1 cellular context compared by ENCODE assay signal in the genomic region with DNA sequence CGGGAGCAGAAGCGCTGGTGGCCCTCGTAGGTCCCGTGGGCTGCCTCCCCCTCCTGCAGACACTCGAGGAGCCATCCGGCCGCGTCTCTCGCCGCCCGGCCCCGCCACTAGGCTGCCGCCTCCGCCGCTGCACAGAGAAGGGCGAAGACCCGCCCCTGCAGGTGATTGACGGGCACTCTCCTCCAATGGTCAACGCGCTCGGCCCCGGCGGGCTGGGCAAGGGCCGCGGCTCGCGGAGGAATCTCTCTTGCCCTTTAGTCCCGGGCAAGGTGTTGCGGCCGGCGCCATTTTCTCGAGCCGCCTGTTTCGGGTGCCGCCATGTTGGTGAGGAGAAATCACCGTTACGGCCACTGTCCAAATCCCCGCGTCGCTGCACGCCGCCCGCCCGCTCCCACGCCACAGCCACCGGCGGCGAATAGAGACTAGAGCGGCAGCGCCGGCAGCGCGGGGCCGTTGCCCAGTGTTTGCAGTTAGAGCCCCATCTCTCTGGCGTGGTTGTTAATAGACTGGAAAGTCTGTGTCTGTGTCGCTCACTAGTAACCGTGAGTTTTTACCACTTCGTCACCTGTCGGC.
TF ChIP-seq lines count a peak whose summit lies in the region.

A gene with protein sequence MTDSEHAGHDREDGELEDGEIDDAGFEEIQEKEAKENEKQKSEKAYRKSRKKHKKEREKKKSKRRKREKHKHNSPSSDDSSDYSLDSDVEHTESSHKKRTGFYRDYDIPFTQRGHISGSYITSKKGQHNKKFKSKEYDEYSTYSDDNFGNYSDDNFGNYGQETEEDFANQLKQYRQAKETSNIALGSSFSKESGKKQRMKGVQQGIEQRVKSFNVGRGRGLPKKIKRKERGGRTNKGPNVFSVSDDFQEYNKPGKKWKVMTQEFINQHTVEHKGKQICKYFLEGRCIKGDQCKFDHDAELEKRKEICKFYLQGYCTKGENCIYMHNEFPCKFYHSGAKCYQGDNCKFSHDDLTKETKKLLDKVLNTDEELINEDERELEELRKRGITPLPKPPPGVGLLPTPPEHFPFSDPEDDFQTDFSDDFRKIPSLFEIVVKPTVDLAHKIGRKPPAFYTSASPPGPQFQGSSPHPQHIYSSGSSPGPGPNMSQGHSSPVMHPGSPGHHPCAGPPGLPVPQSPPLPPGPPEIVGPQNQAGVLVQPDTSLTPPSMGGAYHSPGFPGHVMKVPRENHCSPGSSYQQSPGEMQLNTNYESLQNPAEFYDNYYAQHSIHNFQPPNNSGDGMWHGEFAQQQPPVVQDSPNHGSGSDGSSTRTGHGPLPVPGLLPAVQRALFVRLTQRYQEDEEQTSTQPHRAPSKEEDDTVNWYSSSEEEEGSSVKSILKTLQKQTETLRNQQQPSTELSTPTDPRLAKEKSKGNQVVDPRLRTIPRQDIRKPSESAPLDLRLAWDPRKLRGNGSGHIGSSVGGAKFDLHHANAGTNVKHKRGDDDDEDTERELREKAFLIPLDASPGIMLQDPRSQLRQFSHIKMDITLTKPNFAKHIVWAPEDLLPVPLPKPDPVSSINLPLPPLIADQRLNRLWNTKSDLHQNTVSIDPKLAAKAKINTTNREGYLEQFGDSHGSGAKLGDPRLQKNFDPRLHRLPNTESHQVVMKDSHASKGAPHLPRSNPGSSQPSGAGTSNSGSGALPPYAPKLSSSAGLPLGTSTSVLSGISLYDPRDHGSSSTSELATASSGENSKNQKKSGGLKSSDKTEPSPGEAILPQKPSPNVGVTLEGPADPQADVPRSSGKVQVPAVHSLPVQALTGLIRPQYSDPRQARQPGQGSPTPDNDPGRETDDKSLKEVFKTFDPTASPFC (plus strand): TSS at position 284 of the 573 bp plus-strand sequence. CDS start 398 bp downstream, outside the sequence.

TF ChIP-seq in PFSK-1, 5 proteins besides CTCF, POLR2A, EP300 and RAD21 (continued from another document):
- TF ChIP-seq, protein P1, sequence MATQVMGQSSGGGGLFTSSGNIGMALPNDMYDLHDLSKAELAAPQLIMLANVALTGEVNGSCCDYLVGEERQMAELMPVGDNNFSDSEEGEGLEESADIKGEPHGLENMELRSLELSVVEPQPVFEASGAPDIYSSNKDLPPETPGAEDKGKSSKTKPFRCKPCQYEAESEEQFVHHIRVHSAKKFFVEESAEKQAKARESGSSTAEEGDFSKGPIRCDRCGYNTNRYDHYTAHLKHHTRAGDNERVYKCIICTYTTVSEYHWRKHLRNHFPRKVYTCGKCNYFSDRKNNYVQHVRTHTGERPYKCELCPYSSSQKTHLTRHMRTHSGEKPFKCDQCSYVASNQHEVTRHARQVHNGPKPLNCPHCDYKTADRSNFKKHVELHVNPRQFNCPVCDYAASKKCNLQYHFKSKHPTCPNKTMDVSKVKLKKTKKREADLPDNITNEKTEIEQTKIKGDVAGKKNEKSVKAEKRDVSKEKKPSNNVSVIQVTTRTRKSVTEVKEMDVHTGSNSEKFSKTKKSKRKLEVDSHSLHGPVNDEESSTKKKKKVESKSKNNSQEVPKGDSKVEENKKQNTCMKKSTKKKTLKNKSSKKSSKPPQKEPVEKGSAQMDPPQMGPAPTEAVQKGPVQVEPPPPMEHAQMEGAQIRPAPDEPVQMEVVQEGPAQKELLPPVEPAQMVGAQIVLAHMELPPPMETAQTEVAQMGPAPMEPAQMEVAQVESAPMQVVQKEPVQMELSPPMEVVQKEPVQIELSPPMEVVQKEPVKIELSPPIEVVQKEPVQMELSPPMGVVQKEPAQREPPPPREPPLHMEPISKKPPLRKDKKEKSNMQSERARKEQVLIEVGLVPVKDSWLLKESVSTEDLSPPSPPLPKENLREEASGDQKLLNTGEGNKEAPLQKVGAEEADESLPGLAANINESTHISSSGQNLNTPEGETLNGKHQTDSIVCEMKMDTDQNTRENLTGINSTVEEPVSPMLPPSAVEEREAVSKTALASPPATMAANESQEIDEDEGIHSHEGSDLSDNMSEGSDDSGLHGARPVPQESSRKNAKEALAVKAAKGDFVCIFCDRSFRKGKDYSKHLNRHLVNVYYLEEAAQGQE (IDR thresholded peaks at IDR 0.05; ENCODE audit: insufficient read depth in 1 of 2, low read depth in 2 of 2, low read length in 2 of 2) = peak in 1 of 2 experiments; percentile 70; a peak in 1 of 4 replicates
- peak; percentile 95 for TF ChIP-seq FOXP2 (optimal IDR thresholded peaks at IDR 0.05; ENCODE audit: borderline replicate concordance, extremely low read depth, extremely low read length, insufficient read depth)
- no peak for TF ChIP-seq SIN3A (IDR thresholded peaks at IDR 0.05; ENCODE audit: borderline replicate concordance, insufficient read depth, low read length)
TF ChIP-seq in PFSK-1: peak in this region for 4.
